ENCODE assay signal across 8 cellular contexts in genomic region chr3:3125977-3126376, GRCh38. TPM values are rescaled to one million over a fixed set of nuclear protein-coding genes. Genes with fewer than 3 reads are reported as not detected.
DNase-seq lines count a peak whose midpoint lies in the region; ATAC-seq, FAIRE-seq and TF ChIP-seq lines count a peak whose summit lies in the region.

No MANE protein-coding gene starts in this region.

- H3K4me3 ChIP-seq in HepG2 (replicated peaks in 1 of 3; ENCODE audit: insufficient read depth in 1 of 3, low read depth in 2 of 3, low read length in 3 of 3): peak overlapping the region; percentile 61 to 99 (median 91)
- H3K4me3 ChIP-seq in thoracic aorta: peak overlapping the region; percentile 83

- no peaks in the 10 kb centered on the region for H4K20me1 ChIP-seq in HepG2 (ENCODE audit: insufficient read depth, low read length)

- DNase-seq in activated CD4-positive, alpha-beta T cell treated with anti-CD3 and anti-CD28 coated beads, Interleukin-2, amount 10 ng/mL, durations not matched to agents 7 days and 5 days: no peak
- DNase-seq in activated CD4-positive, alpha-beta T cell treated with anti-CD3 and anti-CD28 coated beads for 48 hours: no peak
- DNase-seq in HepG2 (ENCODE audit: low spot score) (no peak), thoracic aorta (ENCODE audit: low spot score) (no peak), hepatic stellate cell (ENCODE audit: low spot score) (no peak), DMS 273 treated with DMSO at 0.1 percent for 48 hours (lab: John Stamatoyannopoulos, UW) (no peak)

- H3K27ac Mint-ChIP-seq in activated CD4-positive, alpha-beta T cell treated with anti-CD3 and anti-CD28 coated beads, Interleukin-2, amount 10 ng/mL, durations not matched to agents 7 days and 5 days: peak overlapping the region; percentile 98

- intact Hi-C loops in HepG2 (cut with micrococcal nuclease; ENCODE audit: unreplicated experiment): loop anchor here (1.0 kb wide), 1 partner anchor 53 kb away; the partner anchor contains the start of gene CRBN

- TF ChIP-seq RAD21 in HepG2 (CRISPR knock-in tag; IDR thresholded peaks at IDR 0.05): no peak

- peak overlapping the region; percentile 97 for H3K4me3 Mint-ChIP-seq in activated CD4-positive, alpha-beta T cell treated with anti-CD3 and anti-CD28 coated beads, Interleukin-2, amount 10 ng/mL, durations not matched to agents 7 days and 5 days

- TF ChIP-seq EP300 in HepG2 (IDR thresholded peaks at IDR 0.05; ENCODE audit: low read depth in 2 of 2, low read length in 2 of 2): no peak
- no peak for TF ChIP-seq EP300 in HepG2 (CRISPR knock-in tag; IDR thresholded peaks at IDR 0.05; ENCODE audit: borderline replicate concordance)

- TSS peak; percentile 90 for BruUV-seq in HepG2 (replicated peaks; lab: Mats Ljungman, UMichigan)

- peak overlapping the region; percentile 94 for H3K9ac ChIP-seq in HepG2 (ENCODE audit: insufficient read depth, low read depth, low read length)

- POLR2A ChIA-PET in activated CD4-positive, alpha-beta T cell treated with anti-CD3 and anti-CD28 coated beads, Interleukin-2, amount 10 ng/mL, durations not matched to agents 7 days and 5 days (lab: Charles Lee): no interaction called here
- POLR2A ChIA-PET in HepG2 (lab: Yijun Ruan, JAX): no interaction called here

- in situ Hi-C loops in HepG2 (cut with HindIII; ENCODE audit: extremely low pct_ligation_motif_present, low pct_unique_long_range_greater_than_20kb): no loop called here

- H3K9me3 ChIP-seq in HepG2 (ENCODE audit: low read length) (no peaks in the 10 kb centered on the region), thoracic aorta (no peaks in the 10 kb centered on the region)

- ATAC-seq in HepG2: no peak
- no peak for ATAC-seq in thoracic aorta (ENCODE audit: insufficient number of reproducible peaks, low FRiP score, low read depth)
- no peak for ATAC-seq in HG02571 (IDR thresholded peaks at IDR 0.05; ENCODE audit: unreplicated experiment)

- TF ChIP-seq CTCF in HepG2 (CRISPR knock-in tag; IDR thresholded peaks at IDR 0.05): no peak
- no peak for TF ChIP-seq CTCF in thoracic aorta (IDR thresholded peaks at IDR 0.05)

- peaks cover 32% of the 10 kb centered on the region for H3K4me1 ChIP-seq in HepG2 (ENCODE audit: insufficient read depth, low read length)
- peaks cover 8 to 9% of the 10 kb centered on the region in 2 donors for H3K4me1 ChIP-seq in thoracic aorta (ENCODE audit: control insufficient read depth in 1 of 2, low read depth in 2 of 2)

- H3K27ac ChIP-seq in angular gyrus (ENCODE audit: low read depth, low read length) (peak overlapping the region; percentile 92), HepG2 (ENCODE audit: extremely low read length, insufficient read depth, low read length) (peak overlapping the region; percentile 77), thoracic aorta (peak overlapping the region; percentile 80 to 88)

- no peaks in the 10 kb centered on the region for H3K9me3 Mint-ChIP-seq in activated CD4-positive, alpha-beta T cell treated with anti-CD3 and anti-CD28 coated beads, Interleukin-2, amount 10 ng/mL, durations not matched to agents 7 days and 5 days

- H3K27me3 Mint-ChIP-seq in activated CD4-positive, alpha-beta T cell treated with anti-CD3 and anti-CD28 coated beads, Interleukin-2, amount 10 ng/mL, durations not matched to agents 7 days and 5 days: no peaks in the 10 kb centered on the region

- H2AFZ ChIP-seq in HepG2 (ENCODE audit: low read length): peak overlapping the region; percentile 49

- peaks cover 7 to 19% of the 10 kb centered on the region in 2 experiments; a peak in 3 of 5 replicates for H3K36me3 ChIP-seq in HepG2 (replicated peaks in 1 of 2; ENCODE audit: control insufficient read depth in 1 of 2, insufficient read depth in 2 of 2, low read length in 2 of 2)
- H3K36me3 ChIP-seq in thoracic aorta: peaks cover 14% of the 10 kb centered on the region

- peaks cover 28% of the 10 kb centered on the region for H3K36me3 Mint-ChIP-seq in activated CD4-positive, alpha-beta T cell treated with anti-CD3 and anti-CD28 coated beads, Interleukin-2, amount 10 ng/mL, durations not matched to agents 7 days and 5 days (ENCODE audit: low read depth)

- CTCF ChIA-PET in activated CD4-positive, alpha-beta T cell treated with anti-CD3 and anti-CD28 coated beads, Interleukin-2, amount 10 ng/mL, durations not matched to agents 7 days and 5 days (lab: Charles Lee): no interaction called here
- CTCF ChIA-PET in HepG2 (lab: Yijun Ruan, JAX; ENCODE audit: low intra/inter-chr PET ratio, low total read pairs): no interaction called here

- WGBS in HepG2 (ENCODE audit: low lambda C conversion rate): 84% methylated on average over 20 of the region's 24 CpGs

- peaks cover 35% of the 10 kb centered on the region for H3K4me1 Mint-ChIP-seq in activated CD4-positive, alpha-beta T cell treated with anti-CD3 and anti-CD28 coated beads, Interleukin-2, amount 10 ng/mL, durations not matched to agents 7 days and 5 days

- peak overlapping the region; percentile 74 for H3K4me2 ChIP-seq in HepG2 (ENCODE audit: low read depth, low read length)

- peaks cover 22% of the 10 kb centered on the region for H3K79me2 ChIP-seq in HepG2 (ENCODE audit: insufficient read depth, low read length)

- FAIRE-seq in HepG2 (lab: Jason Lieb, UNC): no peak

- H3K27me3 ChIP-seq in HepG2 (ENCODE audit: control insufficient read depth in 1 of 2, insufficient read depth in 2 of 2, low read length in 2 of 2): no peaks in the 10 kb centered on the region; a peak in 1 of 5 replicates
- H3K27me3 ChIP-seq in thoracic aorta (replicated peaks; ENCODE audit: insufficient read depth): no peaks in the 10 kb centered on the region

- no peak for TF ChIP-seq POLR2A in HepG2 (IDR thresholded peaks at IDR 0.05; ENCODE audit: insufficient read depth in 1 of 2, low read depth in 2 of 2, low read length in 2 of 2)

RNA-seq across cellular contexts. Expression of gene TRNT1, which starts 0.8 kb away (rescaled TPM):
- total RNA-seq in activated CD4-positive, alpha-beta T cell treated with anti-CD3 and anti-CD28 coated beads, Interleukin-2, amount 10 ng/mL, durations not matched to agents 7 days and 5 days: 10 to 100 TPM; 37.5 to 40.9 TPM
- 27.7 and 31.1 TPM in 2 replicates for total RNA-seq in HepG2 (2016; rRNA removed; fragmentation: Illumina TruSeq; extraction: Trizol)
- total RNA-seq in HepG2 (2016; cell fraction: cytosol; rRNA removed; fragmentation: Illumina TruSeq; extraction: Trizol; ENCODE audit: low read depth): 29.0 and 32.0 TPM in 2 replicates
- total RNA-seq in HepG2 (2016; cell fraction: insoluble cytoplasmic fraction; rRNA removed; fragmentation: Illumina TruSeq; extraction: Trizol): 28.7 and 29.8 TPM in 2 replicates
- total RNA-seq in HepG2 (2016; cell fraction: membrane; rRNA removed; fragmentation: Illumina TruSeq; extraction: Trizol): 13.4 and 16.4 TPM in 2 replicates
- 49.9 and 50.1 TPM in 2 replicates for total RNA-seq in HepG2 (2016; cell fraction: nucleus; rRNA removed; fragmentation: Illumina TruSeq; extraction: Trizol)
- polyA plus RNA-seq in HepG2 (2011; rRNA removed): 7.5 and 9.4 TPM in 2 replicates
- 2.2 and 3.0 TPM in 2 replicates for polyA plus RNA-seq in HepG2 (2011; cell fraction: cytosol; rRNA removed)
- polyA plus RNA-seq in HepG2 (2011; cell fraction: nucleus; rRNA removed): 14.8 and 17.3 TPM in 2 replicates
- polyA plus RNA-seq in HepG2 (2012): 15.2 and 18.1 TPM in 2 replicates
- 5.3 and 7.1 TPM in 2 replicates for polyA plus RNA-seq in HepG2 (2016; cell fraction: cytosol; fragmentation: Illumina TruSeq; extraction: Trizol; ENCODE audit: low read depth)
- polyA plus RNA-seq in HepG2 (2016; cell fraction: insoluble cytoplasmic fraction; fragmentation: Illumina TruSeq; extraction: Trizol; ENCODE audit: low read depth): 30.3 and 34.3 TPM in 2 replicates
- polyA plus RNA-seq in HepG2 (2016; cell fraction: membrane; fragmentation: Illumina TruSeq; extraction: Trizol; ENCODE audit: low read depth): 10.1 and 10.6 TPM in 2 replicates
- 45.5 and 47.6 TPM in 2 replicates for polyA plus RNA-seq in HepG2 (2016; cell fraction: nucleus; fragmentation: Illumina TruSeq; extraction: Trizol; ENCODE audit: insufficient read depth, low read depth)
- 12.0 and 20.5 TPM in 2 replicates for polyA minus RNA-seq in HepG2 (2011; rRNA and poly(A)+ RNA removed; ENCODE audit: low replicate concordance)
- 5.1 and 5.2 TPM in 2 replicates for polyA minus RNA-seq in HepG2 (2011; cell fraction: cytosol; rRNA and poly(A)+ RNA removed)
- 58.9 and 61.8 TPM in 2 replicates for polyA minus RNA-seq in HepG2 (2011; cell fraction: nucleus; rRNA and poly(A)+ RNA removed)
- total RNA-seq in thoracic aorta: 10 to 100 TPM; 21.9 to 23.8 TPM

RNA-seq across cellular contexts. Expression of gene IL5RA, which starts 15.8 kb away (rescaled TPM):
- total RNA-seq in activated CD4-positive, alpha-beta T cell treated with anti-CD3 and anti-CD28 coated beads, Interleukin-2, amount 10 ng/mL, durations not matched to agents 7 days and 5 days: not detected
- not detected in 2 replicates for total RNA-seq in HepG2 (2016; rRNA removed; fragmentation: Illumina TruSeq; extraction: Trizol)
- total RNA-seq in HepG2 (2016; cell fraction: cytosol; rRNA removed; fragmentation: Illumina TruSeq; extraction: Trizol; ENCODE audit: low read depth): not detected in 2 replicates
- total RNA-seq in HepG2 (2016; cell fraction: insoluble cytoplasmic fraction; rRNA removed; fragmentation: Illumina TruSeq; extraction: Trizol): not detected in 2 replicates
- not detected in 2 replicates for total RNA-seq in HepG2 (2016; cell fraction: membrane; rRNA removed; fragmentation: Illumina TruSeq; extraction: Trizol)
- not detected in 2 replicates for total RNA-seq in HepG2 (2016; cell fraction: nucleus; rRNA removed; fragmentation: Illumina TruSeq; extraction: Trizol)
- polyA plus RNA-seq in HepG2 (2011; rRNA removed): not detected in 2 replicates
- not detected in 2 replicates for polyA plus RNA-seq in HepG2 (2011; cell fraction: cytosol; rRNA removed)
- polyA plus RNA-seq in HepG2 (2011; cell fraction: nucleus; rRNA removed): not detected in 2 replicates
- not detected in 2 replicates for polyA plus RNA-seq in HepG2 (2012)
- not detected in 2 replicates for polyA plus RNA-seq in HepG2 (2016; cell fraction: cytosol; fragmentation: Illumina TruSeq; extraction: Trizol; ENCODE audit: low read depth)
- not detected in 2 replicates for polyA plus RNA-seq in HepG2 (2016; cell fraction: insoluble cytoplasmic fraction; fragmentation: Illumina TruSeq; extraction: Trizol; ENCODE audit: low read depth)
- polyA plus RNA-seq in HepG2 (2016; cell fraction: membrane; fragmentation: Illumina TruSeq; extraction: Trizol; ENCODE audit: low read depth): not detected in 2 replicates
- polyA plus RNA-seq in HepG2 (2016; cell fraction: nucleus; fragmentation: Illumina TruSeq; extraction: Trizol; ENCODE audit: insufficient read depth, low read depth): not detected in 2 replicates
- not detected in 2 replicates for polyA minus RNA-seq in HepG2 (2011; rRNA and poly(A)+ RNA removed; ENCODE audit: low replicate concordance)
- polyA minus RNA-seq in HepG2 (2011; cell fraction: cytosol; rRNA and poly(A)+ RNA removed): not detected in 2 replicates
- not detected in 2 replicates for polyA minus RNA-seq in HepG2 (2011; cell fraction: nucleus; rRNA and poly(A)+ RNA removed)
- total RNA-seq in thoracic aorta: 1 to 10 TPM in 1 of 2 donors, not detected in 1; 1.8 TPM

RNA-seq across cellular contexts. Expression of gene CRBN, which starts 53.5 kb away (rescaled TPM):
- 10 to 100 TPM; 69.7 to 76.2 TPM for total RNA-seq in activated CD4-positive, alpha-beta T cell treated with anti-CD3 and anti-CD28 coated beads, Interleukin-2, amount 10 ng/mL, durations not matched to agents 7 days and 5 days
- total RNA-seq in HepG2 (2016; rRNA removed; fragmentation: Illumina TruSeq; extraction: Trizol) (36.1 and 46.8 TPM in 2 replicates), thoracic aorta (10 to 100 TPM; 80.6 TPM)
- total RNA-seq in HepG2 (2016; cell fraction: cytosol; rRNA removed; fragmentation: Illumina TruSeq; extraction: Trizol; ENCODE audit: low read depth): 31.7 and 32.0 TPM in 2 replicates
- total RNA-seq in HepG2 (2016; cell fraction: insoluble cytoplasmic fraction; rRNA removed; fragmentation: Illumina TruSeq; extraction: Trizol): 38.2 and 46.1 TPM in 2 replicates
- total RNA-seq in HepG2 (2016; cell fraction: membrane; rRNA removed; fragmentation: Illumina TruSeq; extraction: Trizol): 21.6 and 24.0 TPM in 2 replicates
- total RNA-seq in HepG2 (2016; cell fraction: nucleus; rRNA removed; fragmentation: Illumina TruSeq; extraction: Trizol): 43.3 and 48.0 TPM in 2 replicates
- 28.1 and 30.8 TPM in 2 replicates for polyA plus RNA-seq in HepG2 (2011; rRNA removed)
- 18.6 and 27.6 TPM in 2 replicates for polyA plus RNA-seq in HepG2 (2011; cell fraction: cytosol; rRNA removed)
- 29.6 and 33.5 TPM in 2 replicates for polyA plus RNA-seq in HepG2 (2011; cell fraction: nucleus; rRNA removed)
- polyA plus RNA-seq in HepG2 (2012): 25.7 and 27.6 TPM in 2 replicates
- polyA plus RNA-seq in HepG2 (2016; cell fraction: cytosol; fragmentation: Illumina TruSeq; extraction: Trizol; ENCODE audit: low read depth): 6.4 and 6.5 TPM in 2 replicates
- 38.3 and 40.1 TPM in 2 replicates for polyA plus RNA-seq in HepG2 (2016; cell fraction: insoluble cytoplasmic fraction; fragmentation: Illumina TruSeq; extraction: Trizol; ENCODE audit: low read depth)
- polyA plus RNA-seq in HepG2 (2016; cell fraction: membrane; fragmentation: Illumina TruSeq; extraction: Trizol; ENCODE audit: low read depth): 10.4 TPM in 2 replicates
- 40.2 and 43.4 TPM in 2 replicates for polyA plus RNA-seq in HepG2 (2016; cell fraction: nucleus; fragmentation: Illumina TruSeq; extraction: Trizol; ENCODE audit: insufficient read depth, low read depth)
- 22.2 and 52.5 TPM in 2 replicates for polyA minus RNA-seq in HepG2 (2011; rRNA and poly(A)+ RNA removed; ENCODE audit: low replicate concordance)
- polyA minus RNA-seq in HepG2 (2011; cell fraction: cytosol; rRNA and poly(A)+ RNA removed): 20.3 and 22.6 TPM in 2 replicates
- 136 and 144 TPM in 2 replicates for polyA minus RNA-seq in HepG2 (2011; cell fraction: nucleus; rRNA and poly(A)+ RNA removed)
